In genomic region chr22:45678961-45679912, GRCh38 we compare ENCODE assay signal across 12 cellular contexts. TPM values are rescaled to one million over a fixed set of nuclear protein-coding genes. Genes with fewer than 3 reads are reported as not detected.
DNase-seq lines count a peak whose midpoint lies in the region; ATAC-seq, FAIRE-seq and TF ChIP-seq lines count a peak whose summit lies in the region.
"Had no signal": no experiment of that assay in that cellular context is flagged by ENCODE, and none has a peak within 500 bp of the region (broad histone marks: within the 10 kb centered on the region; RNA-seq: fewer than 3 reads in every experiment).

No MANE protein-coding gene starts in this region.

- H3K27me3 ChIP-seq in adipocyte (replicated peaks; ENCODE audit: control insufficient read depth, insufficient read depth, low read length), result no peaks in the 10 kb centered on the region
- no peaks in the 10 kb centered on the region for H3K27me3 ChIP-seq in Peyer's patch

- DNase-seq in GM10266 (ENCODE audit: extremely low spot score) (peak; percentile 22), adipocyte (ENCODE audit: low read depth) (peak; percentile 52), renal cortical epithelial cell (ENCODE audit: low read depth) (peak; percentile 42), C1 segment of cervical spinal cord (lab: John Stamatoyannopoulos, UW) (no peak), Peyer's patch (no peak), kidney (no peak)
- DNase-seq: naive thymus-derived CD8-positive, alpha-beta T cell; NCI-H187 treated with DMSO at 0.1 percent for 48 hours; stimulated activated CD4-positive, alpha-beta T cell treated with anti-CD3 and anti-CD28 coated beads, Interleukin-15, amount 100 ng/mL, for 24 hours had no signal

- peak; percentile 46 for ATAC-seq in HG03354 (IDR thresholded peaks at IDR 0.05; ENCODE audit: poor library complexity, severe bottlenecking, unreplicated experiment)
- ATAC-seq: naive thymus-derived CD8-positive, alpha-beta T cell had no signal

- TF ChIP-seq POLR2A in Peyer's patch (IDR thresholded peaks at IDR 0.05), result no peak

- H3K9ac ChIP-seq in adipocyte (ENCODE audit: low read length) (no peak overlapping the region), kidney (ENCODE audit: low read length in 2 of 2) (no peak overlapping the region)

- no peak for TF ChIP-seq CTCF in GM10266 (IDR thresholded peaks at IDR 0.05; ENCODE audit: control insufficient read depth, insufficient read depth, low read depth, missing control alignments)
- TF ChIP-seq CTCF in Peyer's patch (IDR thresholded peaks at IDR 0.05), result no peak
- no peak for TF ChIP-seq CTCF in kidney (IDR thresholded peaks at IDR 0.05; ENCODE audit: borderline replicate concordance, extremely low read depth, insufficient read depth)

- H3K4me1 ChIP-seq in adipocyte (ENCODE audit: control insufficient read depth, insufficient read depth, low read length) (peaks cover 26% of the 10 kb centered on the region), Peyer's patch (peaks cover 0 to 11% (median 0%) of the 10 kb centered on the region in 4 donors), kidney (ENCODE audit: control insufficient read depth in 1 of 2, insufficient read depth in 1 of 2, low read depth in 1 of 2, low read length in 2 of 2) (peaks cover 0 to 2% of the 10 kb centered on the region in 2 donors)

- no peaks in the 10 kb centered on the region for H3K36me3 ChIP-seq in adipocyte (ENCODE audit: control insufficient read depth, insufficient read depth, low read length, severe bottlenecking)
- no peaks in the 10 kb centered on the region for H3K36me3 ChIP-seq in Peyer's patch
- no peaks in the 10 kb centered on the region for H3K36me3 ChIP-seq in kidney (ENCODE audit: control insufficient read depth in 1 of 2, insufficient read depth in 2 of 2, low read length in 2 of 2)
- H3K36me3 ChIP-seq: thoracic aorta had no signal

- no peak overlapping the region for H3K4me3 ChIP-seq in adipocyte (ENCODE audit: low read length)
- no peak overlapping the region for H3K4me3 ChIP-seq in Peyer's patch
- H3K4me3 ChIP-seq in kidney (ENCODE audit: low read length in 2 of 2), result no peak overlapping the region
- H3K4me3 ChIP-seq: thoracic aorta had no signal

- no peak for FAIRE-seq in kidney (lab: Jason Lieb, UNC)
- FAIRE-seq: colon had no signal

- H3K27ac ChIP-seq in Peyer's patch (no peak overlapping the region), kidney (ENCODE audit: low read depth in 2 of 2, low read length in 2 of 2) (no peak overlapping the region)
- H3K27ac ChIP-seq: thoracic aorta had no signal

- intact Hi-C loops in kidney (cut with DNase I), result no loop called here

- no peaks in the 10 kb centered on the region for H3K9me3 ChIP-seq in adipocyte (ENCODE audit: control insufficient read depth, low read length)
- H3K9me3 ChIP-seq in Peyer's patch, result no peaks in the 10 kb centered on the region
- no peaks in the 10 kb centered on the region for H3K9me3 ChIP-seq in kidney (ENCODE audit: control insufficient read depth in 1 of 2, low read length in 2 of 2)
- H3K9me3 ChIP-seq: thoracic aorta had no signal

RNA-seq across cellular contexts. Expression of gene ATXN10, which starts 7.6 kb away (rescaled TPM):
- 166 and 458 TPM in 2 replicates for total RNA-seq in renal cortical epithelial cell
- 100 to 1,000 TPM in 1 of 4 donors, 10 to 100 TPM in 3; 28.4 to 184 (median 66.3) TPM for total RNA-seq in Peyer's patch
- total RNA-seq in kidney, result 121 TPM
- polyA plus RNA-seq in kidney (ENCODE audit: insufficient read depth, low read depth, low replicate concordance), result 142 TPM

Comparison
In these comparisons a context has a peak if more than half of its experiments do, and no peak if none do; other contexts are left out.
1. DNase-seq: peak in GM10266 (single experiment), adipocyte (single experiment) and renal cortical epithelial cell (single experiment); none in C1 segment of cervical spinal cord (0 of 14), Peyer's patch (0 of 3) and kidney (single experiment).